Comparison of ENCODE assay signal across 8 cellular contexts in genomic region chr4:169270810-169271691, GRCh38. TPM values are rescaled to one million over a fixed set of nuclear protein-coding genes. Genes with fewer than 3 reads are reported as not detected.
DNase-seq lines count a peak whose midpoint lies in the region; ATAC-seq, FAIRE-seq and TF ChIP-seq lines count a peak whose summit lies in the region.

TSS of gene SH3RF1 (minus strand) at chr4:169270956. CDS start at chr4:169269212, 1,744 bp downstream.

- no peaks in the 10 kb centered on the region for H3K9me3 ChIP-seq in SJCRH30 (replicated peaks)
- H3K9me3 ChIP-seq in kidney (ENCODE audit: control insufficient read depth in 1 of 2, low read length in 2 of 2) = no peaks in the 10 kb centered on the region
- H3K9me3 ChIP-seq in spleen = no peaks in the 10 kb centered on the region

- intact Hi-C loops in kidney (cut with DNase I) (no loop called here), spleen (cut with DNase I; ENCODE audit: low total_unique reads) (no loop called here)

- TF ChIP-seq POLR2A in spleen (IDR thresholded peaks at IDR 0.05) = peak in 1 of 3 donors; percentile 23

- H3K36me3 ChIP-seq in SJCRH30 = peaks cover 3% of the 10 kb centered on the region; the same call in 1 of the 2 replicates
- H3K36me3 ChIP-seq in kidney (ENCODE audit: control insufficient read depth in 1 of 2, insufficient read depth in 2 of 2, low read length in 2 of 2) = no peaks in the 10 kb centered on the region
- no peaks in the 10 kb centered on the region for H3K36me3 ChIP-seq in spleen

- WGBS in spleen, 5 donors = 1 to 4% (median 2%) methylated on average over 27 to 109 of the region's 110 CpGs

- peak within 1 kb of the TSS; percentile 69 for H3K4me3 ChIP-seq in Jurkat, Clone E6-1 (ENCODE audit: low read length)
- peak within 1 kb of the TSS; percentile 92 for H3K4me3 ChIP-seq in SJCRH30
- peak within 1 kb of the TSS; percentile 89 to 90 for H3K4me3 ChIP-seq in kidney (ENCODE audit: low read length in 2 of 2)
- peak within 1 kb of the TSS; percentile 73 to 96 (median 85) for H3K4me3 ChIP-seq in spleen

- ATAC-seq in GM21723 (IDR thresholded peaks at IDR 0.05; ENCODE audit: unreplicated experiment) = peak; percentile 67

- H3K27me3 ChIP-seq in SJCRH30 (no peaks in the 10 kb centered on the region), spleen (replicated peaks in 1 of 7) (peaks cover 0 to 35% (median 0%) of the 10 kb centered on the region in 7 donors)

- TF ChIP-seq CTCF in kidney (IDR thresholded peaks at IDR 0.05; ENCODE audit: borderline replicate concordance, extremely low read depth, insufficient read depth) = peak; percentile 0
- TF ChIP-seq CTCF in spleen (IDR thresholded peaks at IDR 0.05 in 8 of 11, conservative IDR thresholded peaks at IDR 0.05 in 3 of 11) = peak in 4 of 11 experiments; percentile 24 to 43 (median 35)

- DNase-seq in NCI-H524 (lab: John Stamatoyannopoulos, UW) (peak; percentile 44 to 60), NCI-H524 treated with DMSO at 0.1 percent for 48 hours (lab: John Stamatoyannopoulos, UW) (no peak), SJCRH30 (peak; percentile 73 to 78), cerebellum (ENCODE audit: low spot score) (peak; percentile 37), kidney (peak; percentile 95), spleen (peak; percentile 89)
- DNase-seq in Jurkat, Clone E6-1 (ENCODE audit: low read depth, low spot score) = no peak

- no peak for FAIRE-seq in kidney (lab: Jason Lieb, UNC)

- no peaks in the 10 kb centered on the region; the same call in 1 of the 2 replicates for H3K4me1 ChIP-seq in SJCRH30
- peaks cover 5 to 12% of the 10 kb centered on the region in 2 donors for H3K4me1 ChIP-seq in kidney (ENCODE audit: control insufficient read depth in 1 of 2, insufficient read depth in 1 of 2, low read depth in 1 of 2, low read length in 2 of 2)
- H3K4me1 ChIP-seq in spleen = peaks cover 10 to 61% (median 40%) of the 10 kb centered on the region in 6 donors

- H3K27ac ChIP-seq in SJCRH30 (peak within 1 kb of the TSS; percentile 71), kidney (ENCODE audit: low read depth in 2 of 2, low read length in 2 of 2) (peak within 1 kb of the TSS; percentile 86 to 87), spleen (peak within 1 kb of the TSS; percentile 73 to 90 (median 82))

- peak within 1 kb of the TSS; percentile 83 to 91 for H3K9ac ChIP-seq in kidney (ENCODE audit: low read length in 2 of 2)

RNA-seq across cellular contexts. Expression of gene SH3RF1, which starts in this region (rescaled TPM):
- polyA plus RNA-seq in Jurkat, Clone E6-1 (2012; ENCODE audit: insufficient read depth, insufficient read length) = 2.6 TPM
- 4.6 and 5.8 TPM in 2 replicates for total RNA-seq in SJCRH30 (2014; rRNA removed; shearing (Covaris generic))
- 27.2 TPM for total RNA-seq in cerebellum
- 35.7 TPM for total RNA-seq in kidney
- polyA plus RNA-seq in kidney (ENCODE audit: insufficient read depth, low read depth, low replicate concordance) = 8.2 TPM
- total RNA-seq in spleen = 10 to 100 TPM in 5 of 7 donors, 1 to 10 TPM in 2; 7.1 to 18.6 (median 11.8) TPM
- polyA plus RNA-seq in spleen = 1 to 10 TPM; 1.1 to 2.3 (median 1.4) TPM

Comparison
In these comparisons a context has a peak if more than half of its experiments do, and no peak if none do; other contexts are left out.
1. DNase-seq: peak in NCI-H524 (2 of 2), SJCRH30 (2 of 2), cerebellum (single experiment), kidney (single experiment) and spleen (single experiment); none in NCI-H524 treated with DMSO at 0.1 percent for 48 hours (single experiment) and Jurkat, Clone E6-1 (single experiment).
2. Peak in every context shown above with its lines, with median percentiles within 50 percentile points of each other: H3K4me3 ChIP-seq and H3K27ac ChIP-seq.